Comparison of ENCODE assay signal across 20 cellular contexts in genomic region chr2:157735532-157735931, GRCh38.
"Had no signal": no experiment of that assay in that cellular context is flagged by ENCODE, and none has a peak within 500 bp of the region (broad histone marks: within the 10 kb centered on the region; RNA-seq: fewer than 3 reads in every experiment).

No MANE protein-coding gene starts in this region.

- H3K9me3 ChIP-seq: prostate gland, right lobe of liver, suprapubic skin, upper lobe of left lung had no signal

- H3K27me3 Mint-ChIP-seq: brain; central memory CD8-positive, alpha-beta T cell; memory B cell had no signal

- H3K9me3 Mint-ChIP-seq: central memory CD8-positive, alpha-beta T cell; memory B cell had no signal

- H3K4me1 Mint-ChIP-seq: brain; central memory CD8-positive, alpha-beta T cell; memory B cell; nephron had no signal

- H3K27me3 ChIP-seq: gastroesophageal sphincter, right lobe of liver, suprapubic skin, upper lobe of left lung had no signal

- H3K4me1 ChIP-seq: gastroesophageal sphincter, left ventricle myocardium inferior, prostate gland, suprapubic skin, upper lobe of left lung had no signal

- DNase-seq: activated CD4-positive, alpha-beta T cell treated with anti-CD3 and anti-CD28 coated beads, Interleukin-2, amount 50 U/mL, for 4 hours; activated CD4-positive, CD25-positive, alpha-beta regulatory T cell treated with anti-CD3 and anti-CD28 coated beads, Interleukin-2, amount 50 U/mL, for 72 hours; activated effector memory CD4-positive, alpha-beta T cell treated with Interleukin-2 at 50 U/mL for 16 hours; activated T-cell treated with anti-CD3 and anti-CD28 coated beads, Interleukin-2, amount 50 U/mL, for 1 hour; amniotic stem cell; cortex of kidney; effector memory CD4-positive, alpha-beta T cell; left ventricle myocardium inferior; right lobe of liver; stimulated activated naive CD4-positive, alpha-beta T cell treated with Interleukin-2 at 50 U/mL for 16 hours; upper lobe of left lung had no signal

- H3K4me3 ChIP-seq: gastroesophageal sphincter, left ventricle myocardium inferior, prostate gland, right lobe of liver, suprapubic skin, upper lobe of left lung had no signal

- H3K36me3 ChIP-seq: prostate gland had no signal

- H3K4me3 Mint-ChIP-seq: brain; central memory CD8-positive, alpha-beta T cell; memory B cell; nephron had no signal

- H3K27ac Mint-ChIP-seq: memory B cell, nephron had no signal

- ATAC-seq: activated naive CD4-positive, alpha-beta T cell treated with anti-CD3 and anti-CD28 coated beads, Interleukin-2, amount 50 U/mL, for 72 hours; gastroesophageal sphincter; right lobe of liver had no signal

- FAIRE-seq: keratinocyte had no signal

- H3K27ac ChIP-seq: gastroesophageal sphincter, left ventricle myocardium inferior, prostate gland, right lobe of liver, suprapubic skin, upper lobe of left lung had no signal
